In genomic region chr1:181112071-181112929, GRCh38 we compare ENCODE assay signal across 9 cellular contexts. TPM values are rescaled to one million over a fixed set of nuclear protein-coding genes. Genes with fewer than 3 reads are reported as not detected.
DNase-seq lines count a peak whose midpoint lies in the region; ATAC-seq and TF ChIP-seq lines count a peak whose summit lies in the region.
"Had no signal": no experiment of that assay in that cellular context is flagged by ENCODE, and none has a peak within 500 bp of the region (broad histone marks: within the 10 kb centered on the region; RNA-seq: fewer than 3 reads in every experiment).

No MANE protein-coding gene starts in this region.

- intact Hi-C loops in right cardiac atrium (cut with DNase I) = no loop called here
- intact Hi-C loops in activated T-helper 2 cell treated with anti-CD3 and anti-CD28 coated beads, Interferon-gamma antibody, Interleukin-2, Interleukin-4, amounts not matched to agents 10 μg/mL and 5 μg/mL and 100 μg/mL, durations not matched to agents 14 hours and 24 hours and 36 hours (cut with micrococcal nuclease) = no loop called here
- intact Hi-C loops in activated CD4-positive, alpha-beta T cell treated with anti-CD3 and anti-CD28 coated beads for 36 hours (cut with DNase I, micrococcal nuclease) = no loop called here

- H3K4me1 ChIP-seq in right cardiac atrium (ENCODE audit: control insufficient read depth, insufficient read depth, low read length) (peaks cover 5% of the 10 kb centered on the region), suprapubic skin (peaks cover 29% of the 10 kb centered on the region)

- peaks cover 10% of the 10 kb centered on the region for H3K4me1 Mint-ChIP-seq in activated T-helper 2 cell treated with anti-CD3 and anti-CD28 coated beads, Interferon-gamma antibody, Interleukin-2, Interleukin-4, amounts not matched to agents 10 μg/mL and 5 μg/mL and 100 μg/mL, durations not matched to agents 14 hours and 24 hours and 36 hours (ENCODE audit: low read depth)
- H3K4me1 Mint-ChIP-seq in activated CD4-positive, alpha-beta T cell treated with anti-CD3 and anti-CD28 coated beads for 36 hours = peaks cover 9% of the 10 kb centered on the region

- H3K27me3 ChIP-seq in right cardiac atrium (ENCODE audit: control insufficient read depth, insufficient read depth) (no peaks in the 10 kb centered on the region), suprapubic skin (no peaks in the 10 kb centered on the region)

- no peaks in the 10 kb centered on the region for H3K36me3 ChIP-seq in suprapubic skin
- H3K36me3 ChIP-seq: neutrophil had no signal

- H3K9me3 ChIP-seq in right cardiac atrium (ENCODE audit: control insufficient read depth, low read length) (no peaks in the 10 kb centered on the region), suprapubic skin (no peaks in the 10 kb centered on the region)
- H3K9me3 ChIP-seq: neutrophil had no signal

- 69% methylated on average over 10 of the region's 10 CpGs for WGBS in right cardiac atrium
- WGBS in suprapubic skin = 62% methylated on average over 10 of the region's 10 CpGs

- no peaks in the 10 kb centered on the region for H3K9me3 Mint-ChIP-seq in activated T-helper 2 cell treated with anti-CD3 and anti-CD28 coated beads, Interferon-gamma antibody, Interleukin-2, Interleukin-4, amounts not matched to agents 10 μg/mL and 5 μg/mL and 100 μg/mL, durations not matched to agents 14 hours and 24 hours and 36 hours
- no peaks in the 10 kb centered on the region for H3K9me3 Mint-ChIP-seq in activated CD4-positive, alpha-beta T cell treated with anti-CD3 and anti-CD28 coated beads for 36 hours (ENCODE audit: low read depth)

- no peak overlapping the region for H3K27ac Mint-ChIP-seq in activated T-helper 2 cell treated with anti-CD3 and anti-CD28 coated beads, Interferon-gamma antibody, Interleukin-2, Interleukin-4, amounts not matched to agents 10 μg/mL and 5 μg/mL and 100 μg/mL, durations not matched to agents 14 hours and 24 hours and 36 hours
- no peak overlapping the region for H3K27ac Mint-ChIP-seq in activated CD4-positive, alpha-beta T cell treated with anti-CD3 and anti-CD28 coated beads for 36 hours

- no peak for TF ChIP-seq EP300 in suprapubic skin (IDR thresholded peaks at IDR 0.05)

- no peak for TF ChIP-seq POLR2A in suprapubic skin (IDR thresholded peaks at IDR 0.05)

- ATAC-seq in right cardiac atrium = peak; percentile 91 to 94
- ATAC-seq in GM19023 (IDR thresholded peaks at IDR 0.05; ENCODE audit: unreplicated experiment) = no peak
- no peak for ATAC-seq in GM18520 (IDR thresholded peaks at IDR 0.05; ENCODE audit: unreplicated experiment)
- ATAC-seq in activated CD4-positive, alpha-beta T cell treated with anti-CD3 and anti-CD28 coated beads for 36 hours = no peak

- DNase-seq in HT-29 (ENCODE audit: low spot score) = peak; percentile 93
- peak; percentile 90 for DNase-seq in SKM-1 treated with dmso at 0.1 percent for 144 hours (lab: John Stamatoyannopoulos, UW; ENCODE audit: unreplicated experiment)
- peak; percentile 79 to 84 (median 84) for DNase-seq in right cardiac atrium
- peak; percentile 88 to 89 for DNase-seq in suprapubic skin (ENCODE audit: low spot score in 2 of 2)
- DNase-seq in activated T-helper 2 cell treated with anti-CD3 and anti-CD28 coated beads, Interferon-gamma antibody, Interleukin-2, Interleukin-4, amounts not matched to agents 10 μg/mL and 5 μg/mL and 100 μg/mL, durations not matched to agents 14 hours and 24 hours and 36 hours (ENCODE audit: low spot score) = no peak
- DNase-seq in activated CD4-positive, alpha-beta T cell treated with anti-CD3 and anti-CD28 coated beads for 36 hours = no peak

- POLR2A ChIA-PET in activated CD4-positive, alpha-beta T cell treated with anti-CD3 and anti-CD28 coated beads for 36 hours (lab: Charles Lee) = no interaction called here

- H3K4me3 ChIP-seq in right cardiac atrium (ENCODE audit: low read length) (no peak overlapping the region), suprapubic skin (no peak overlapping the region)

- no peak overlapping the region for H3K4me3 Mint-ChIP-seq in activated T-helper 2 cell treated with anti-CD3 and anti-CD28 coated beads, Interferon-gamma antibody, Interleukin-2, Interleukin-4, amounts not matched to agents 10 μg/mL and 5 μg/mL and 100 μg/mL, durations not matched to agents 14 hours and 24 hours and 36 hours (ENCODE audit: low read depth)
- H3K4me3 Mint-ChIP-seq in activated CD4-positive, alpha-beta T cell treated with anti-CD3 and anti-CD28 coated beads for 36 hours = no peak overlapping the region

- CTCF ChIA-PET in activated CD4-positive, alpha-beta T cell treated with anti-CD3 and anti-CD28 coated beads for 36 hours (lab: Charles Lee) = interaction anchor here (0.6 to 1.2 kb wide), 3 partner anchors 19 to 105 kb away, joined by 3 read pairs; no protein-coding TSS in a partner anchor

- TF ChIP-seq CTCF in suprapubic skin (IDR thresholded peaks at IDR 0.05) = no peak

- peaks cover 22% of the 10 kb centered on the region for H3K27me3 Mint-ChIP-seq in activated T-helper 2 cell treated with anti-CD3 and anti-CD28 coated beads, Interferon-gamma antibody, Interleukin-2, Interleukin-4, amounts not matched to agents 10 μg/mL and 5 μg/mL and 100 μg/mL, durations not matched to agents 14 hours and 24 hours and 36 hours (ENCODE audit: low read depth)
- peaks cover 6% of the 10 kb centered on the region for H3K27me3 Mint-ChIP-seq in activated CD4-positive, alpha-beta T cell treated with anti-CD3 and anti-CD28 coated beads for 36 hours

- H3K36me3 Mint-ChIP-seq in activated T-helper 2 cell treated with anti-CD3 and anti-CD28 coated beads, Interferon-gamma antibody, Interleukin-2, Interleukin-4, amounts not matched to agents 10 μg/mL and 5 μg/mL and 100 μg/mL, durations not matched to agents 14 hours and 24 hours and 36 hours (ENCODE audit: low read depth) = no peaks in the 10 kb centered on the region
- H3K36me3 Mint-ChIP-seq in activated CD4-positive, alpha-beta T cell treated with anti-CD3 and anti-CD28 coated beads for 36 hours (ENCODE audit: low read depth) = no peaks in the 10 kb centered on the region

- H3K27ac ChIP-seq in right cardiac atrium (ENCODE audit: low read length) (no peak overlapping the region), suprapubic skin (peak overlapping the region; percentile 72)
- H3K27ac ChIP-seq: neutrophil had no signal

RNA-seq across cellular contexts. Expression of gene IER5, which starts 23.8 kb away (rescaled TPM):
- 53.3 and 53.7 TPM in 2 replicates for total RNA-seq in HT-29 (2014; rRNA removed; shearing (Covaris generic))
- total RNA-seq in right cardiac atrium = 10 to 100 TPM; 21.9 to 32.6 (median 28.2) TPM
- 63.8 TPM for polyA plus RNA-seq in right cardiac atrium
- total RNA-seq in suprapubic skin = 10 to 100 TPM; 11.3 to 30.4 (median 24.4) TPM
- total RNA-seq in activated T-helper 2 cell treated with anti-CD3 and anti-CD28 coated beads, Interferon-gamma antibody, Interleukin-2, Interleukin-4, amounts not matched to agents 10 μg/mL and 5 μg/mL and 100 μg/mL, durations not matched to agents 14 hours and 24 hours and 36 hours = 44.3 and 44.6 TPM in 2 replicates
- total RNA-seq in activated CD4-positive, alpha-beta T cell treated with anti-CD3 and anti-CD28 coated beads for 36 hours = 10 to 100 TPM; 16.3 to 24.3 TPM

Comparison
In these comparisons a context has a peak if more than half of its experiments do, and no peak if none do; other contexts are left out.
1. DNase-seq: peak in HT-29 (single experiment), SKM-1 treated with dmso at 0.1 percent for 144 hours (single experiment), right cardiac atrium (3 of 3) and suprapubic skin (2 of 2); none in activated T-helper 2 cell treated with anti-CD3 and anti-CD28 coated beads, Interferon-gamma antibody, Interleukin-2, Interleukin-4, amounts not matched to agents 10 μg/mL and 5 μg/mL and 100 μg/mL, durations not matched to agents 14 hours and 24 hours and 36 hours (single experiment) and activated CD4-positive, alpha-beta T cell treated with anti-CD3 and anti-CD28 coated beads for 36 hours (single experiment).
2. ATAC-seq: peak in right cardiac atrium (2 of 2); none in GM19023 (single experiment), GM18520 (single experiment) and activated CD4-positive, alpha-beta T cell treated with anti-CD3 and anti-CD28 coated beads for 36 hours (single experiment).